Comparison of ENCODE assay signal across 8 cellular contexts in genomic region chr6:32852844-32853540, GRCh38. TPM values are rescaled to one million over a fixed set of nuclear protein-coding genes. Genes with fewer than 3 reads are reported as not detected.
A peak's percentile ranks its signal among the peaks of the same experiment; 100 is the strongest.
DNase-seq lines count a peak whose midpoint lies in the region; ATAC-seq, FAIRE-seq and TF ChIP-seq lines count a peak whose summit lies in the region.

No MANE protein-coding gene starts in this region.

- H3K4me3 ChIP-seq in AG09309 (ENCODE audit: control insufficient read depth, low read depth, low read length) (peak overlapping the region; percentile 72), K562 (peak overlapping the region; percentile 65)

- peaks cover 8% of the 10 kb centered on the region; the same call in 1 of the 2 replicates for H4K20me1 ChIP-seq in K562 (replicated peaks; ENCODE audit: control insufficient read depth, insufficient read depth, low read length)

- peaks cover 17 to 51% of the 10 kb centered on the region in 2 experiments for H3K27me3 ChIP-seq in K562 (ENCODE audit: control insufficient read depth in 2 of 2, insufficient read depth in 2 of 2, low read length in 2 of 2)

- no peak for DNase-seq in AG09309 (ENCODE audit: low read depth)
- DNase-seq in T-helper 2 cell = peak in 3 of 5 experiments; percentile 49 to 54 (median 53)
- DNase-seq in K562 (ENCODE audit: extremely low read depth in 1 of 4, low spot score in 3 of 4) = no peak
- peak; percentile 51 to 68 for DNase-seq in hippocampal formation (lab: John Stamatoyannopoulos, UW)
- peak; percentile 13 for DNase-seq in renal cortical epithelial cell (ENCODE audit: low read depth)
- no peak for DNase-seq in DMS114 treated with DMSO at 0.1 percent for 48 hours (lab: John Stamatoyannopoulos, UW; ENCODE audit: unreplicated experiment)

- intact Hi-C loops in K562 (cut with micrococcal nuclease) = loop anchor here (1.0 kb wide), 1 partner anchor 15 kb away; the partner anchor contains the start of gene TAP2

- H3K9ac ChIP-seq in K562 (ENCODE audit: insufficient read depth in 1 of 2, low read depth in 2 of 2, low read length in 2 of 2) = peak overlapping the region; percentile 66 to 93

- CTCF ChIA-PET in K562 (lab: Yijun Ruan, JAX; ENCODE audit: low intra/inter-chr PET ratio) = interaction anchor here (0.9 to 2.1 kb wide), 7 partner anchors 8 to 20 kb away, joined by 3 to 27 read pairs (median 6); partner anchors contain the start of gene TAP2

- H3K9me1 ChIP-seq in K562 (ENCODE audit: control insufficient read depth, insufficient read depth, low read length) = peaks cover 3% of the 10 kb centered on the region

- FAIRE-seq in K562 (lab: Jason Lieb, UNC) = no peak

- no peaks in the 10 kb centered on the region for H3K9me3 ChIP-seq in K562 (replicated peaks; ENCODE audit: control insufficient read depth, insufficient read depth, low read depth, low read length)

- no TSS peak for BruUV-seq in K562 (replicated peaks; lab: Mats Ljungman, UMichigan)

- WGBS in K562 (ENCODE audit: insufficient coverage, low coverage, missing lambda C conversion rate) = 50% methylated on average over 36 of the region's 41 CpGs

- H3K79me2 ChIP-seq in K562 (ENCODE audit: control insufficient read depth, insufficient read depth, low read length) = no peaks in the 10 kb centered on the region

- no peaks in the 10 kb centered on the region for H3K36me3 ChIP-seq in K562 (ENCODE audit: control insufficient read depth, insufficient read depth, low read length)

- POLR2A ChIA-PET in K562 (lab: Yijun Ruan, JAX) = interaction anchor here (0.6 to 7.5 kb wide), 11 partner anchors 7 to 1061 kb away, joined by 3 to 56 read pairs (median 5); partner anchors contain the start of gene TAP2

- in situ Hi-C loops in K562 (cut with MboI) = no loop called here

- H3K27ac ChIP-seq in K562 (ENCODE audit: extremely low read depth, low read depth, low read length) = peak overlapping the region; percentile 61; the same call in 2 of the 3 replicates

- peak overlapping the region; percentile 91 for H3K4me2 ChIP-seq in K562 (ENCODE audit: insufficient read depth, low read length)

- no peak for TF ChIP-seq EP300 in K562 (IDR thresholded peaks at IDR 0.05; ENCODE audit: low read length)

- TF ChIP-seq POLR2A in K562 (conservative IDR thresholded peaks at IDR 0.05) = no peak

- no peak for TF ChIP-seq RAD21 in K562 (CRISPR knock-in tag; conservative IDR thresholded peaks at IDR 0.05 in 1 of 2, IDR thresholded peaks at IDR 0.05 in 1 of 2)

- peak overlapping the region; percentile 99 for H2AFZ ChIP-seq in K562 (ENCODE audit: low read depth, low read length)

- no peak for TF ChIP-seq CTCF in AG09309 (IDR thresholded peaks at IDR 0.05; ENCODE audit: control insufficient read depth, insufficient read depth, low read depth, low read length, missing control alignments)
- no peak for TF ChIP-seq CTCF in K562 (IDR thresholded peaks at IDR 0.05 in 2 of 3, conservative IDR thresholded peaks at IDR 0.05 in 1 of 3; ENCODE audit: insufficient read depth in 2 of 3, low read depth in 1 of 3, low read length in 3 of 3)

- H3K4me1 ChIP-seq in K562 (replicated peaks in 1 of 2; ENCODE audit: control insufficient read depth in 2 of 2, insufficient read depth in 2 of 2, low read length in 2 of 2) = peaks cover 21 to 30% of the 10 kb centered on the region in 2 experiments

- ATAC-seq in GM18870 (IDR thresholded peaks at IDR 0.05; ENCODE audit: unreplicated experiment) = peak; percentile 20
- ATAC-seq in HG03280 (IDR thresholded peaks at IDR 0.05; ENCODE audit: unreplicated experiment) = peak; percentile 17
- ATAC-seq in K562 = no peak

RNA-seq across cellular contexts. Expression of gene TAP1, which starts 0.5 kb away (rescaled TPM):
- 5.1 and 12.0 TPM in 2 replicates for total RNA-seq in K562 (2011; cell fraction: chromatin; rRNA removed; ENCODE audit: low replicate concordance)
- 7.8 and 9.3 TPM in 2 replicates for total RNA-seq in K562 (2011; cell fraction: nucleolus; rRNA removed)
- 6.3 and 7.5 TPM in 2 replicates for total RNA-seq in K562 (2011; cell fraction: nucleoplasm; rRNA removed)
- total RNA-seq in K562 (2014; rRNA removed) (3.5 and 8.6 TPM in 2 replicates), K562 (2014; rRNA removed; fragmentation: Illumina TruSeq; extraction: Trizol) (2.6 and 4.2 TPM in 2 replicates), K562 (2015; rRNA removed; fragmentation: Illumina TruSeq; extraction: Trizol) (3.6 and 3.9 TPM in 2 replicates), K562 (2021) (5.5 and 6.3 TPM in 2 replicates), renal cortical epithelial cell (57.6 and 124 TPM in 2 replicates)
- polyA plus RNA-seq in K562 (2011; rRNA removed) (4.3 and 9.2 TPM in 2 replicates), K562 (2014; fragmentation: Illumina TruSeq; extraction: Trizol) (4.0 and 4.9 TPM in 2 replicates), K562 (2014; fragmentation: Nextera tagmentation; extraction: Ambion mirVana) (1 to 10 TPM; 1.3 to 1.7 TPM), K562 (2014; rRNA removed) (6.0 and 6.9 TPM in 2 replicates)
- polyA plus RNA-seq in K562 (2011; cell fraction: cytosol; rRNA removed) = 5.1 and 6.7 TPM in 2 replicates
- 6.2 and 11.2 TPM in 2 replicates for polyA plus RNA-seq in K562 (2011; cell fraction: nucleus; rRNA removed)
- 6.4 and 12.2 TPM in 2 replicates for polyA plus RNA-seq in K562 (2012)
- 4.4 and 6.5 TPM in 2 replicates for polyA minus RNA-seq in K562 (2011; rRNA and poly(A)+ RNA removed)
- 2.5 and 3.3 TPM in 2 replicates for polyA minus RNA-seq in K562 (2011; cell fraction: cytosol; rRNA and poly(A)+ RNA removed)
- polyA minus RNA-seq in K562 (2011; cell fraction: nucleus; rRNA and poly(A)+ RNA removed) = 1.5 and 3.1 TPM in 2 replicates

RNA-seq across cellular contexts. Expression of gene PSMB9, which starts 1.0 kb away (rescaled TPM):
- 0.14 and 0.19 TPM in 2 replicates for total RNA-seq in K562 (2011; cell fraction: chromatin; rRNA removed; ENCODE audit: low replicate concordance)
- total RNA-seq in K562 (2011; cell fraction: nucleolus; rRNA removed) = 0.67 TPM in 1 of 2 replicates, not detected in the other
- total RNA-seq in K562 (2011; cell fraction: nucleoplasm; rRNA removed) = 0.23 and 0.59 TPM in 2 replicates
- total RNA-seq in K562 (2014; rRNA removed) (3.0 TPM in 2 replicates), K562 (2014; rRNA removed; fragmentation: Illumina TruSeq; extraction: Trizol) (1.1 and 1.8 TPM in 2 replicates), K562 (2015; rRNA removed; fragmentation: Illumina TruSeq; extraction: Trizol) (2.3 and 3.7 TPM in 2 replicates), K562 (2021) (3.2 and 3.4 TPM in 2 replicates), renal cortical epithelial cell (8.3 and 52.1 TPM in 2 replicates)
- polyA plus RNA-seq in K562 (2011; rRNA removed) (1.7 and 2.6 TPM in 2 replicates), K562 (2014; fragmentation: Illumina TruSeq; extraction: Trizol) (1.8 and 2.1 TPM in 2 replicates), K562 (2014; fragmentation: Nextera tagmentation; extraction: Ambion mirVana) (1 to 10 TPM; 1.9 to 2.8 TPM), K562 (2014; rRNA removed) (2.4 and 2.5 TPM in 2 replicates)
- 3.4 and 3.6 TPM in 2 replicates for polyA plus RNA-seq in K562 (2011; cell fraction: cytosol; rRNA removed)
- 0.68 and 1.4 TPM in 2 replicates for polyA plus RNA-seq in K562 (2011; cell fraction: nucleus; rRNA removed)
- 7.3 and 12.9 TPM in 2 replicates for polyA plus RNA-seq in K562 (2012)
- 0.33 and 0.70 TPM in 2 replicates for polyA minus RNA-seq in K562 (2011; rRNA and poly(A)+ RNA removed)
- polyA minus RNA-seq in K562 (2011; cell fraction: cytosol; rRNA and poly(A)+ RNA removed) = 2.0 TPM in 1 of 2 replicates, not detected in the other
- polyA minus RNA-seq in K562 (2011; cell fraction: nucleus; rRNA and poly(A)+ RNA removed) = 0.44 and 0.94 TPM in 2 replicates

RNA-seq across cellular contexts. Expression of gene PSMB8, which starts 9.1 kb away (rescaled TPM):
- 0.30 and 0.72 TPM in 2 replicates for total RNA-seq in K562 (2011; cell fraction: chromatin; rRNA removed; ENCODE audit: low replicate concordance)
- total RNA-seq in K562 (2011; cell fraction: nucleolus; rRNA removed) = 0.17 TPM in 1 of 2 replicates, not detected in the other
- 0.59 TPM in 1 of 2 replicates, not detected in the other for total RNA-seq in K562 (2011; cell fraction: nucleoplasm; rRNA removed)
- total RNA-seq in K562 (2014; rRNA removed) = 2.0 and 3.7 TPM in 2 replicates
- total RNA-seq in K562 (2014; rRNA removed; fragmentation: Illumina TruSeq; extraction: Trizol) = 1.9 and 2.0 TPM in 2 replicates
- total RNA-seq in K562 (2015; rRNA removed; fragmentation: Illumina TruSeq; extraction: Trizol) = 3.2 and 4.0 TPM in 2 replicates
- total RNA-seq in K562 (2021) = 2.9 and 3.3 TPM in 2 replicates
- 0.12 and 0.71 TPM in 2 replicates for polyA plus RNA-seq in K562 (2011; rRNA removed)
- polyA plus RNA-seq in K562 (2011; cell fraction: cytosol; rRNA removed) = 0.37 and 0.66 TPM in 2 replicates
- 0.11 and 0.47 TPM in 2 replicates for polyA plus RNA-seq in K562 (2011; cell fraction: nucleus; rRNA removed)
- polyA plus RNA-seq in K562 (2012) = 4.3 and 11.5 TPM in 2 replicates
- polyA plus RNA-seq in K562 (2014; fragmentation: Illumina TruSeq; extraction: Trizol) = 2.0 and 2.7 TPM in 2 replicates
- polyA plus RNA-seq in K562 (2014; fragmentation: Nextera tagmentation; extraction: Ambion mirVana) = 1 to 10 TPM; 2.4 to 2.6 TPM
- 2.8 and 4.4 TPM in 2 replicates for polyA plus RNA-seq in K562 (2014; rRNA removed)
- 0.18 TPM in 1 of 2 replicates, not detected in the other for polyA minus RNA-seq in K562 (2011; rRNA and poly(A)+ RNA removed)
- 2.5 TPM in 1 of 2 replicates, not detected in the other for polyA minus RNA-seq in K562 (2011; cell fraction: cytosol; rRNA and poly(A)+ RNA removed)
- polyA minus RNA-seq in K562 (2011; cell fraction: nucleus; rRNA and poly(A)+ RNA removed) = 0.13 and 0.44 TPM in 2 replicates
- total RNA-seq in renal cortical epithelial cell = 39.7 and 82.3 TPM in 2 replicates

RNA-seq across cellular contexts. Expression of gene TAP2, which starts 14.5 kb away (rescaled TPM):
- 57.7 and 67.6 TPM in 2 replicates for total RNA-seq in K562 (2011; cell fraction: chromatin; rRNA removed; ENCODE audit: low replicate concordance)
- 84.4 and 89.1 TPM in 2 replicates for total RNA-seq in K562 (2011; cell fraction: nucleolus; rRNA removed)
- 63.3 and 85.4 TPM in 2 replicates for total RNA-seq in K562 (2011; cell fraction: nucleoplasm; rRNA removed)
- 19.8 and 26.6 TPM in 2 replicates for total RNA-seq in K562 (2014; rRNA removed)
- 12.9 and 18.4 TPM in 2 replicates for total RNA-seq in K562 (2014; rRNA removed; fragmentation: Illumina TruSeq; extraction: Trizol)
- 13.9 and 15.2 TPM in 2 replicates for total RNA-seq in K562 (2015; rRNA removed; fragmentation: Illumina TruSeq; extraction: Trizol)
- total RNA-seq in K562 (2021) = 47.2 and 53.5 TPM in 2 replicates
- polyA plus RNA-seq in K562 (2011; rRNA removed) = 15.7 and 19.6 TPM in 2 replicates
- 14.2 and 21.5 TPM in 2 replicates for polyA plus RNA-seq in K562 (2011; cell fraction: cytosol; rRNA removed)
- 53.7 and 124 TPM in 2 replicates for polyA plus RNA-seq in K562 (2011; cell fraction: nucleus; rRNA removed)
- polyA plus RNA-seq in K562 (2012) = 19.9 and 26.3 TPM in 2 replicates
- 26.8 and 27.3 TPM in 2 replicates for polyA plus RNA-seq in K562 (2014; fragmentation: Illumina TruSeq; extraction: Trizol)
- polyA plus RNA-seq in K562 (2014; fragmentation: Nextera tagmentation; extraction: Ambion mirVana) = 1 to 10 TPM; 2.0 to 3.1 TPM
- polyA plus RNA-seq in K562 (2014; rRNA removed) = 27.7 and 35.3 TPM in 2 replicates
- 12.2 and 26.6 TPM in 2 replicates for polyA minus RNA-seq in K562 (2011; rRNA and poly(A)+ RNA removed)
- 7.1 and 25.6 TPM in 2 replicates for polyA minus RNA-seq in K562 (2011; cell fraction: cytosol; rRNA and poly(A)+ RNA removed)
- 31.2 and 44.6 TPM in 2 replicates for polyA minus RNA-seq in K562 (2011; cell fraction: nucleus; rRNA and poly(A)+ RNA removed)
- 14.1 and 14.4 TPM in 2 replicates for total RNA-seq in renal cortical epithelial cell

RNA-seq across cellular contexts. Expression of gene HLA-DOB, which starts 36.2 kb away (rescaled TPM):
- 15.6 and 18.3 TPM in 2 replicates for total RNA-seq in K562 (2011; cell fraction: chromatin; rRNA removed; ENCODE audit: low replicate concordance)
- total RNA-seq in K562 (2011; cell fraction: nucleolus; rRNA removed) = 5.8 and 6.8 TPM in 2 replicates
- 8.9 and 15.7 TPM in 2 replicates for total RNA-seq in K562 (2011; cell fraction: nucleoplasm; rRNA removed)
- total RNA-seq in K562 (2014; rRNA removed) (0.98 and 1.7 TPM in 2 replicates), K562 (2014; rRNA removed; fragmentation: Illumina TruSeq; extraction: Trizol) (2.3 TPM in 2 replicates), K562 (2015; rRNA removed; fragmentation: Illumina TruSeq; extraction: Trizol) (1.1 and 1.2 TPM in 2 replicates), K562 (2021) (1.3 and 2.5 TPM in 2 replicates), renal cortical epithelial cell (under 0.01 TPM in 1 of 2 replicates, not detected in the other)
- polyA plus RNA-seq in K562 (2011; rRNA removed) (4.0 and 4.6 TPM in 2 replicates), K562 (2014; fragmentation: Illumina TruSeq; extraction: Trizol) (3.7 and 3.8 TPM in 2 replicates), K562 (2014; fragmentation: Nextera tagmentation; extraction: Ambion mirVana) (1 to 10 TPM; 2.5 to 2.7 TPM), K562 (2014; rRNA removed) (1.8 and 3.2 TPM in 2 replicates)
- polyA plus RNA-seq in K562 (2011; cell fraction: cytosol; rRNA removed) = 0.92 and 1.8 TPM in 2 replicates
- polyA plus RNA-seq in K562 (2011; cell fraction: nucleus; rRNA removed) = 38.4 and 42.2 TPM in 2 replicates
- polyA plus RNA-seq in K562 (2012) = 1.8 and 4.9 TPM in 2 replicates
- 1.4 and 1.7 TPM in 2 replicates for polyA minus RNA-seq in K562 (2011; rRNA and poly(A)+ RNA removed)
- 0.91 TPM in 1 of 2 replicates, not detected in the other for polyA minus RNA-seq in K562 (2011; cell fraction: cytosol; rRNA and poly(A)+ RNA removed)
- polyA minus RNA-seq in K562 (2011; cell fraction: nucleus; rRNA and poly(A)+ RNA removed) = 1.6 and 3.0 TPM in 2 replicates

Comparison
In these comparisons a context has a peak if more than half of its experiments do, and no peak if none do; other contexts are left out.
1. DNase-seq: peak in T-helper 2 cell (3 of 5), hippocampal formation (2 of 2) and renal cortical epithelial cell (single experiment); none in AG09309 (single experiment), K562 (0 of 4) and DMS114 treated with DMSO at 0.1 percent for 48 hours (single experiment).